ENCODE assay signal across 25 cellular contexts in genomic region chr12:132719141-132719953, GRCh38. TPM values are rescaled to one million over a fixed set of nuclear protein-coding genes. Genes with fewer than 3 reads are reported as not detected.
DNase-seq lines count a peak whose midpoint lies in the region; ATAC-seq and TF ChIP-seq lines count a peak whose summit lies in the region.
"Had no signal": no experiment of that assay in that cellular context is flagged by ENCODE, and none has a peak within 500 bp of the region (broad histone marks: within the 10 kb centered on the region; RNA-seq: fewer than 3 reads in every experiment).

No MANE protein-coding gene starts in this region.

- H3K4me2 ChIP-seq in osteoblast (ENCODE audit: insufficient read depth, low read length), result no peak overlapping the region

- DNase-seq in cardiac muscle cell (ENCODE audit: low read depth in 1 of 2, low spot score in 1 of 2) (no peak), left ventricle myocardium superior (no peak), NCI-H526 treated with DMSO at 0.1 percent for 48 hours (lab: John Stamatoyannopoulos, UW) (peak; percentile 67), chondrocyte (ENCODE audit: low spot score) (no peak), osteoblast (ENCODE audit: insufficient read length, low spot score, missing footprints) (peak; percentile 83)
- no peak for DNase-seq in stimulated activated CD4-positive, alpha-beta T cell treated with anti-CD3 and anti-CD28 coated beads, Interleukin-2, amount 100 ng/mL, for 48 hours
- DNase-seq: activated CD4-positive, alpha-beta T cell treated with anti-CD3 and anti-CD28 coated beads for 4 hours; activated effector memory CD4-positive, alpha-beta T cell treated with Interleukin-2 at 50 U/mL for 16 hours; brain microvascular endothelial cell; CD4-positive, CD25-positive, alpha-beta regulatory T cell; DMS153; GDM1; HCEC 1CT; heart right ventricle; Kasumi-1; NCI-H1092 treated with DMSO at 0.1 percent for 48 hours; NCI-H1930; NCI-H226; T-helper 1 cell had no signal

- H3K9me3 ChIP-seq in cardiac muscle cell (ENCODE audit: low read depth), result no peaks in the 10 kb centered on the region
- H3K9me3 ChIP-seq in osteoblast (ENCODE audit: low read depth, low read length), result no peaks in the 10 kb centered on the region
- H3K9me3 ChIP-seq: heart right ventricle, left lung, thoracic aorta had no signal

- no peaks in the 10 kb centered on the region for H3K4me1 Mint-ChIP-seq in chondrocyte (ENCODE audit: low read depth)
- H3K4me1 Mint-ChIP-seq: stimulated activated memory B cell treated with anti-CD40 and anti-IgM and Interleukin-4, amounts not matched to agents 10 μg/mL and 1 μg/mL and 100 μg/mL, for 72 hours had no signal

- H3K4me1 ChIP-seq in cardiac muscle cell (ENCODE audit: low read depth) (no peaks in the 10 kb centered on the region), osteoblast (ENCODE audit: insufficient read depth, low read length) (peaks cover 6% of the 10 kb centered on the region)
- H3K4me1 ChIP-seq: left lung had no signal

- H3K27me3 Mint-ChIP-seq in chondrocyte (ENCODE audit: low read depth), result no peaks in the 10 kb centered on the region
- H3K27me3 Mint-ChIP-seq: CD4-positive, CD25-positive, alpha-beta regulatory T cell; progenitor cell of endocrine pancreas; stimulated activated memory B cell treated with anti-CD40 and anti-IgM and Interleukin-4, amounts not matched to agents 10 μg/mL and 1 μg/mL and 100 μg/mL, for 72 hours had no signal

- no peak overlapping the region for H2AFZ ChIP-seq in osteoblast (ENCODE audit: low read length)

- peaks cover 29% of the 10 kb centered on the region for H4K20me1 ChIP-seq in osteoblast (ENCODE audit: insufficient read depth, low read length)

- H3K27me3 ChIP-seq in cardiac muscle cell, result no peaks in the 10 kb centered on the region
- no peaks in the 10 kb centered on the region for H3K27me3 ChIP-seq in osteoblast (ENCODE audit: insufficient read depth, low read length)
- H3K27me3 ChIP-seq: brain microvascular endothelial cell, heart right ventricle, left lung had no signal

- H3K27ac ChIP-seq in cardiac muscle cell (peak overlapping the region; percentile 35), osteoblast (ENCODE audit: low read depth, low read length) (no peak overlapping the region)
- H3K27ac ChIP-seq: brain microvascular endothelial cell, heart right ventricle, left lung, thoracic aorta had no signal

- no peaks in the 10 kb centered on the region for H3K9me3 Mint-ChIP-seq in chondrocyte (ENCODE audit: low read depth)
- H3K9me3 Mint-ChIP-seq: CD4-positive, CD25-positive, alpha-beta regulatory T cell; stimulated activated memory B cell treated with anti-CD40 and anti-IgM and Interleukin-4, amounts not matched to agents 10 μg/mL and 1 μg/mL and 100 μg/mL, for 72 hours had no signal

- ATAC-seq in left ventricle myocardium superior (no peak), HG02642 (IDR thresholded peaks at IDR 0.05; ENCODE audit: poor library complexity, unreplicated experiment) (no peak), HG03460 (IDR thresholded peaks at IDR 0.05; ENCODE audit: unreplicated experiment) (no peak)
- ATAC-seq: left lung; stimulated activated memory B cell treated with anti-CD40 and anti-IgM and Interleukin-4, amounts not matched to agents 10 μg/mL and 1 μg/mL and 100 μg/mL, for 72 hours had no signal

- no peak overlapping the region for H3K4me3 Mint-ChIP-seq in chondrocyte (ENCODE audit: unreplicated experiment)
- H3K4me3 Mint-ChIP-seq: stimulated activated memory B cell treated with anti-CD40 and anti-IgM and Interleukin-4, amounts not matched to agents 10 μg/mL and 1 μg/mL and 100 μg/mL, for 72 hours had no signal

- H3K4me3 ChIP-seq in cardiac muscle cell (no peak overlapping the region), osteoblast (ENCODE audit: insufficient read depth, low read length) (no peak overlapping the region)
- H3K4me3 ChIP-seq: heart right ventricle, left lung, thoracic aorta had no signal

- peaks cover 21% of the 10 kb centered on the region for H3K36me3 Mint-ChIP-seq in chondrocyte (ENCODE audit: low read depth)

- H3K27ac Mint-ChIP-seq in chondrocyte (ENCODE audit: unreplicated experiment), result peak overlapping the region; percentile 41
- H3K27ac Mint-ChIP-seq: progenitor cell of endocrine pancreas; stimulated activated memory B cell treated with anti-CD40 and anti-IgM and Interleukin-4, amounts not matched to agents 10 μg/mL and 1 μg/mL and 100 μg/mL, for 72 hours had no signal

- H3K36me3 ChIP-seq in cardiac muscle cell (peaks cover 39% of the 10 kb centered on the region), osteoblast (ENCODE audit: insufficient read depth, low read length) (peaks cover 55% of the 10 kb centered on the region)

- intact Hi-C loops in left ventricle myocardium superior (cut with micrococcal nuclease), result no loop called here

- TF ChIP-seq CTCF in cardiac muscle cell (IDR thresholded peaks at IDR 0.05; ENCODE audit: low read depth, low read length) (no peak), chondrocyte (IDR thresholded peaks at IDR 0.05) (no peak), osteoblast (IDR thresholded peaks at IDR 0.05; ENCODE audit: extremely low read depth, low read depth, low read length) (no peak)

- H3K79me2 ChIP-seq in osteoblast (ENCODE audit: insufficient read depth, low read length), result peaks cover 36% of the 10 kb centered on the region

RNA-seq across cellular contexts. Expression of gene PGAM5, which starts 8.7 kb away (rescaled TPM):
- 23.8 and 42.0 TPM in 2 replicates for total RNA-seq in cardiac muscle cell
- polyA plus RNA-seq in cardiac muscle cell, result 18.4 and 28.5 TPM in 2 replicates
- total RNA-seq in left ventricle myocardium superior, result 33.7 TPM
- 18.8 to 22.1 TPM (median 19.9 TPM) in 3 replicates for total RNA-seq in chondrocyte
- 20.9 and 24.6 TPM in 2 replicates for total RNA-seq in osteoblast

RNA-seq across cellular contexts. Expression of gene PXMP2, which starts 32.0 kb away (rescaled TPM):
- 41.6 and 87.8 TPM in 2 replicates for total RNA-seq in cardiac muscle cell
- 70.1 and 111 TPM in 2 replicates for polyA plus RNA-seq in cardiac muscle cell
- 75.1 TPM for total RNA-seq in left ventricle myocardium superior
- total RNA-seq in chondrocyte, result 18.5 to 19.5 TPM (median 19.0 TPM) in 3 replicates
- total RNA-seq in osteoblast, result 10.1 and 10.6 TPM in 2 replicates

RNA-seq across cellular contexts. Expression of gene POLE, which starts 32.2 kb away (rescaled TPM):
- total RNA-seq in cardiac muscle cell (20.1 and 46.1 TPM in 2 replicates), left ventricle myocardium superior (13.0 TPM), chondrocyte (44.7 to 65.7 TPM (median 48.0 TPM) in 3 replicates), osteoblast (15.2 and 22.1 TPM in 2 replicates)
- polyA plus RNA-seq in cardiac muscle cell, result 13.3 and 19.3 TPM in 2 replicates

RNA-seq across cellular contexts. Expression of gene ANKLE2, which starts 42.3 kb away (rescaled TPM):
- total RNA-seq in cardiac muscle cell (37.2 and 37.9 TPM in 2 replicates), left ventricle myocardium superior (26.1 TPM), chondrocyte (94.7 to 96.4 TPM (median 95.9 TPM) in 3 replicates), osteoblast (79.9 and 86.1 TPM in 2 replicates)
- polyA plus RNA-seq in cardiac muscle cell, result 27.8 and 37.1 TPM in 2 replicates

Comparison
In these comparisons a context has a peak if more than half of its experiments do, and no peak if none do; other contexts are left out.
1. DNase-seq: peak in NCI-H526 treated with DMSO at 0.1 percent for 48 hours (single experiment) and osteoblast (single experiment); none in cardiac muscle cell (0 of 2), left ventricle myocardium superior (single experiment), chondrocyte (single experiment) and stimulated activated CD4-positive, alpha-beta T cell treated with anti-CD3 and anti-CD28 coated beads, Interleukin-2, amount 100 ng/mL, for 48 hours (0 of 2).